ENCODE assay signal across 8 cellular contexts in genomic region chr12:103965590-103966407, GRCh38. TPM values are rescaled to one million over a fixed set of nuclear protein-coding genes. Genes with fewer than 3 reads are reported as not detected.
DNase-seq lines count a peak whose midpoint lies in the region; TF ChIP-seq lines count a peak whose summit lies in the region.

Gene TDG (plus strand): TSS chr12:103965872. CDS start chr12:103966038, 166 bp downstream.

- no peak within 1 kb of the TSS for H2BK120ac ChIP-seq in H9 (ENCODE audit: low read depth, low read length, poor library complexity, severe bottlenecking)

- peak within 1 kb of the TSS; percentile 94 for H3K4me2 ChIP-seq in H9 (ENCODE audit: insufficient read depth, insufficient read length, low read length)
- H3K4me2 ChIP-seq in neural cell (ENCODE audit: low read length): peak within 1 kb of the TSS; percentile 97

- peak in 2 of 4 donors; percentile 66 to 69 for TF ChIP-seq POLR2A in stomach (IDR thresholded peaks at IDR 0.05)

- TF ChIP-seq CTCF in H9 (conservative IDR thresholded peaks at IDR 0.05) (no peak), neural cell (IDR thresholded peaks at IDR 0.05; ENCODE audit: poor library complexity, severe bottlenecking) (peak; percentile 60), stomach (IDR thresholded peaks at IDR 0.05) (no peak)

- H3K4me1 Mint-ChIP-seq in H9: peaks cover 20 to 33% of the 10 kb centered on the region in 2 experiments

- H3K9me3 Mint-ChIP-seq in H9: no peaks in the 10 kb centered on the region; a peak in 1 of 5 replicates

- intact Hi-C loops in stomach (cut with DNase I; ENCODE audit: low total_unique reads): no loop called here

- no peaks in the 10 kb centered on the region for H4K20me1 ChIP-seq in H9 (ENCODE audit: control insufficient read depth, insufficient read depth, insufficient read length)
- no peaks in the 10 kb centered on the region for H4K20me1 ChIP-seq in neural cell (ENCODE audit: insufficient read depth)

- H3K27me3 Mint-ChIP-seq in H9 (ENCODE audit: low read depth): no peaks in the 10 kb centered on the region

- H3K4ac ChIP-seq in H9 (ENCODE audit: low read depth, low read length): peak within 1 kb of the TSS; percentile 7; the same call in 1 of the 2 replicates

- H3K4me1 ChIP-seq in ES-I3 (ENCODE audit: insufficient read depth, low read length) (peaks cover 5% of the 10 kb centered on the region; the same call in 1 of the 2 replicates), H9 (ENCODE audit: insufficient read depth, low read length) (no peaks in the 10 kb centered on the region), stomach (peaks cover 37 to 69% (median 61%) of the 10 kb centered on the region in 4 donors)

- H2AFZ ChIP-seq in H9 (ENCODE audit: low read length) (no peak within 1 kb of the TSS), neural cell (ENCODE audit: low read depth, low read length) (peak within 1 kb of the TSS; percentile 93)

- H3K56ac ChIP-seq in H9 (ENCODE audit: insufficient read length, low read depth, low read length): no peak within 1 kb of the TSS

- H3K23ac ChIP-seq in H9 (ENCODE audit: insufficient read length, low read depth, low read length): no peak within 1 kb of the TSS

- peak within 1 kb of the TSS; percentile 82 for H3K4me3 ChIP-seq in MG63
- peak within 1 kb of the TSS; percentile 70 for H3K4me3 ChIP-seq in neural cell (ENCODE audit: low read length)
- peak within 1 kb of the TSS; percentile 83 to 97 (median 91) for H3K4me3 ChIP-seq in stomach

- H4K91ac ChIP-seq in H9 (ENCODE audit: insufficient read length, low read depth, low read length): no peak within 1 kb of the TSS

- DNase-seq in H9: peak; percentile 100
- DNase-seq in MG63: peak; percentile 98
- peak; percentile 94 for DNase-seq in SHP77 treated with DMSO at 0.1 percent for 48 hours (lab: John Stamatoyannopoulos, UW)
- peak; percentile 84 for DNase-seq in activated gamma-delta T cell (lab: John Stamatoyannopoulos, UW)
- peak; percentile 99 for DNase-seq in fibroblast of the conjunctiva (ENCODE audit: low read depth)
- DNase-seq in stomach: peak; percentile 98

- H4K8ac ChIP-seq in H9 (replicated peaks; ENCODE audit: insufficient read length, low read depth, low read length): no peak within 1 kb of the TSS

- peak within 1 kb of the TSS; percentile 85 for H3K9ac ChIP-seq in ES-I3 (ENCODE audit: low read depth, low read length)
- H3K9ac ChIP-seq in H9 (ENCODE audit: extremely low read depth, insufficient read length, low read length): peak within 1 kb of the TSS; percentile 98
- peak within 1 kb of the TSS; percentile 96 for H3K9ac ChIP-seq in neural cell (ENCODE audit: low read length)

- H3K36me3 Mint-ChIP-seq in H9 (ENCODE audit: insufficient read depth in 1 of 3, low read depth in 3 of 3): peaks cover 9 to 33% (median 25%) of the 10 kb centered on the region in 3 experiments; a peak in 6 of 7 replicates

- TF ChIP-seq RAD21 in neural cell (conservative IDR thresholded peaks at IDR 0.05): peak; percentile 60

- H3K18ac ChIP-seq in H9 (ENCODE audit: insufficient read length, low read depth, low read length): peak within 1 kb of the TSS; percentile 78

- peak within 1 kb of the TSS; percentile 97 to 98 for H3K4me3 Mint-ChIP-seq in H9

- no CpG with 5 or more reads among the region's 61 CpGs for WGBS in H9 (ENCODE audit: extremely low coverage, insufficient read length, low lambda C conversion rate)
- 0 to 10% (median 8%) methylated on average over 29 to 61 of the region's 61 CpGs for WGBS in stomach, 5 donors

- H3K36me3 ChIP-seq in ES-I3 (ENCODE audit: insufficient read depth, low read length): no peaks in the 10 kb centered on the region
- peaks cover 17% of the 10 kb centered on the region for H3K36me3 ChIP-seq in MG63
- H3K36me3 ChIP-seq in neural cell (ENCODE audit: insufficient read depth, low read length): no peaks in the 10 kb centered on the region
- H3K36me3 ChIP-seq in stomach: no peaks in the 10 kb centered on the region

- H2BK15ac ChIP-seq in H9 (ENCODE audit: low read depth, low read length): no peak within 1 kb of the TSS

- H3K27me3 ChIP-seq in H9 (ENCODE audit: insufficient read depth, low read length) (no peaks in the 10 kb centered on the region), MG63 (no peaks in the 10 kb centered on the region), neural cell (ENCODE audit: insufficient read depth, low read depth, low read length) (no peaks in the 10 kb centered on the region), stomach (no peaks in the 10 kb centered on the region)

- peak within 1 kb of the TSS; percentile 90 for H3K14ac ChIP-seq in H9 (ENCODE audit: insufficient read depth, low read length)

- H3K79me2 ChIP-seq in H9 (ENCODE audit: insufficient read depth, low read length) (peaks cover 41% of the 10 kb centered on the region; the same call in 1 of the 2 replicates), neural cell (replicated peaks; ENCODE audit: insufficient read depth, low read length) (peaks cover 60% of the 10 kb centered on the region)

- H2AK5ac ChIP-seq in H9 (ENCODE audit: insufficient read length, low read length): no peak within 1 kb of the TSS

- peaks cover 7% of the 10 kb centered on the region for H3K23me2 ChIP-seq in H9 (ENCODE audit: insufficient read length, low read depth, low read length, poor library complexity, severe bottlenecking)

- peak within 1 kb of the TSS; percentile 48 for H4K5ac ChIP-seq in H9 (ENCODE audit: insufficient read length, low read depth, low read length)

- no peak within 1 kb of the TSS for H3T11ph ChIP-seq in H9 (ENCODE audit: low read length)

- no peak within 1 kb of the TSS for H2BK5ac ChIP-seq in H9 (ENCODE audit: insufficient read length, low read length)

- TF ChIP-seq EP300 in neural cell (conservative IDR thresholded peaks at IDR 0.05; ENCODE audit: poor library complexity, severe bottlenecking) (peak; percentile 72), stomach (IDR thresholded peaks at IDR 0.05) (no peak)

- H3K27ac ChIP-seq in H9 (ENCODE audit: insufficient read length, low read depth, low read length) (peak within 1 kb of the TSS; percentile 37), neural cell (ENCODE audit: low read length) (peak within 1 kb of the TSS; percentile 94), stomach (peak within 1 kb of the TSS; percentile 88 to 98 (median 98))

- no peak within 1 kb of the TSS for H2BK12ac ChIP-seq in H9 (ENCODE audit: insufficient read length, low read depth, low read length)

- H3K9me2 ChIP-seq in neural cell (ENCODE audit: insufficient read depth, low read length): no peaks in the 10 kb centered on the region

- H3K9me3 ChIP-seq in ES-I3 (ENCODE audit: control insufficient read depth, insufficient read depth, low read length) (no peaks in the 10 kb centered on the region), H9 (ENCODE audit: control insufficient read depth, low read depth, low read length) (no peaks in the 10 kb centered on the region), MG63 (no peaks in the 10 kb centered on the region), neural cell (ENCODE audit: low read length) (no peaks in the 10 kb centered on the region), stomach (no peaks in the 10 kb centered on the region)

- peak within 1 kb of the TSS; percentile 99 to 100 (median 99) for H3K27ac Mint-ChIP-seq in H9

- no peak within 1 kb of the TSS for H2BK20ac ChIP-seq in H9 (ENCODE audit: low read depth, low read length, poor library complexity, severe bottlenecking)

- peaks cover 4% of the 10 kb centered on the region for H3K79me1 ChIP-seq in H9 (ENCODE audit: insufficient read depth, low read depth, low read length, poor library complexity, severe bottlenecking)

- H3F3A ChIP-seq in neural cell (ENCODE audit: insufficient read depth, low read length, poor library complexity, severe bottlenecking): no peaks in the 10 kb centered on the region

TF ChIP-seq in neural cell, 6 proteins besides CTCF, POLR2A, EP300 and RAD21:
- TF ChIP-seq POLR2AphosphoS5 (IDR thresholded peaks at IDR 0.05) (peak; percentile 97), MXI1 (conservative IDR thresholded peaks at IDR 0.05; ENCODE audit: poor library complexity, severe bottlenecking) (peak; percentile 91), EZH2 (IDR thresholded peaks at IDR 0.05; ENCODE audit: borderline replicate concordance, insufficient read depth, low read length, poor library complexity, severe bottlenecking) (no peak), SMC3 (conservative IDR thresholded peaks at IDR 0.05; ENCODE audit: poor library complexity) (peak; percentile 68), TAF1 (IDR thresholded peaks at IDR 0.05; ENCODE audit: low read depth) (peak; percentile 91)
- TF ChIP-seq, protein P1, sequence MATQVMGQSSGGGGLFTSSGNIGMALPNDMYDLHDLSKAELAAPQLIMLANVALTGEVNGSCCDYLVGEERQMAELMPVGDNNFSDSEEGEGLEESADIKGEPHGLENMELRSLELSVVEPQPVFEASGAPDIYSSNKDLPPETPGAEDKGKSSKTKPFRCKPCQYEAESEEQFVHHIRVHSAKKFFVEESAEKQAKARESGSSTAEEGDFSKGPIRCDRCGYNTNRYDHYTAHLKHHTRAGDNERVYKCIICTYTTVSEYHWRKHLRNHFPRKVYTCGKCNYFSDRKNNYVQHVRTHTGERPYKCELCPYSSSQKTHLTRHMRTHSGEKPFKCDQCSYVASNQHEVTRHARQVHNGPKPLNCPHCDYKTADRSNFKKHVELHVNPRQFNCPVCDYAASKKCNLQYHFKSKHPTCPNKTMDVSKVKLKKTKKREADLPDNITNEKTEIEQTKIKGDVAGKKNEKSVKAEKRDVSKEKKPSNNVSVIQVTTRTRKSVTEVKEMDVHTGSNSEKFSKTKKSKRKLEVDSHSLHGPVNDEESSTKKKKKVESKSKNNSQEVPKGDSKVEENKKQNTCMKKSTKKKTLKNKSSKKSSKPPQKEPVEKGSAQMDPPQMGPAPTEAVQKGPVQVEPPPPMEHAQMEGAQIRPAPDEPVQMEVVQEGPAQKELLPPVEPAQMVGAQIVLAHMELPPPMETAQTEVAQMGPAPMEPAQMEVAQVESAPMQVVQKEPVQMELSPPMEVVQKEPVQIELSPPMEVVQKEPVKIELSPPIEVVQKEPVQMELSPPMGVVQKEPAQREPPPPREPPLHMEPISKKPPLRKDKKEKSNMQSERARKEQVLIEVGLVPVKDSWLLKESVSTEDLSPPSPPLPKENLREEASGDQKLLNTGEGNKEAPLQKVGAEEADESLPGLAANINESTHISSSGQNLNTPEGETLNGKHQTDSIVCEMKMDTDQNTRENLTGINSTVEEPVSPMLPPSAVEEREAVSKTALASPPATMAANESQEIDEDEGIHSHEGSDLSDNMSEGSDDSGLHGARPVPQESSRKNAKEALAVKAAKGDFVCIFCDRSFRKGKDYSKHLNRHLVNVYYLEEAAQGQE (IDR thresholded peaks at IDR 0.05; ENCODE audit: borderline replicate concordance): peak; percentile 93

RNA-seq across cellular contexts. Expression of gene TDG, which starts in this region (rescaled TPM):
- total RNA-seq in H9 (2021) (70.3 and 72.4 TPM in 2 replicates), stomach (10 to 100 TPM; 17.4 to 44.1 (median 19.8) TPM)
- total RNA-seq in MG63 (2014; rRNA removed; shearing (Covaris generic); ENCODE audit: low replicate concordance): 24.6 and 42.0 TPM in 2 replicates
- polyA plus RNA-seq in neural cell (125 and 128 TPM in 2 replicates), stomach (10 to 100 TPM in 1 of 3 donors, 1 to 10 TPM in 2; 9.2 to 10.2 (median 9.5) TPM)
- 80.6 and 99.1 TPM in 2 replicates for polyA minus RNA-seq in neural cell

Comparison
In these comparisons a context has a peak if more than half of its experiments do, and no peak if none do; other contexts are left out.
1. Peak in every context shown above with its lines: DNase-seq, H3K4me3 ChIP-seq and H3K27ac ChIP-seq.
2. RNA of gene TDG (polyA plus RNA-seq): 125 to 128 TPM in neural cell; 9.2 to 10.2 TPM in stomach; every median in the first group is over 10 times any median in the second.
3. H3K27ac ChIP-seq: peak in every context shown above with its lines; median percentile 98 in stomach; 94 in neural cell; 37 in H9.